In the genomic region with DNA sequence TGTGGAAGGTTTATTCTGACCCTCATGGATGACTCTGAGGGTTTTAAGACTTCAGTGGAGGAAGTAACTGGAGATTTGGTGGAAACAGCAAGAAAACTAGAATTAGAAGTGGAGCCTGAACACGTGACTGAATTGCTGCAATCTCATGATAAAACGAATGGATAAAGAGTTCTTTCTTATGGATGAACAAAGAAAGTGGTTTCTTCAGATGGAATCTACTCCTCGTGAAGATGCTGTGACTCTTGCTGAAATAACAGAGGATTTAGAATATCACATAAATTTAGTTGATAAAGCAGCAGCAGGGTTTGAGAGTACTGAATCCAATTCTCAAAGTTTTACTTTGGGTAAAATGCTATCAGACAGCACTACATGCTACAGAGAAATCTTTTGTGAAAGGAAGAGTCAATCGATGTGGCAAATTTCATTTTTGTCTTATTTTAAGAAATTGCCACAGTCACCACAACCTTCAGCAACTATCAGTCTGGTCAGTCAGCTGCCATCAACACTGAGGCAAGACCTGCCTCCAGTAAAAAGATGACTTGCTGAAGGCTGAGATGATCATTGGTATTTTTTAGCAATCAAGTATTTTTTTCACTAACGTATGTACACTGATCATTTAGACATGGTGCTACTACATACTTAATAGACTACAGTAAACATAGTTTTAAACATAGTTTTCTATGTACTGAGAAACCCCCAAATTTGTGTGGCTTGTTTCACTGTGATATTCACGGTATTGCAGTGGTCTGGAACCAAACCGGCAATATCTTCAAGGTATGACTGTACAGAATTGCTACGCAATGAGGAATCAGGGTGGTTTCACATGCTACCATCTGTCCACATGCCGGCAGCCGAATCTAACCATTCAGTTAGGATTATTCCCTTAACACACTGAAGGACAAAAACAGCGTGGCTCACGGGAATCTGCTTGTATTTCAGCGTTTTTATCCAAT, we compare ENCODE assay signal across 13 cellular contexts.
A peak's percentile ranks its signal among the peaks of the same experiment; 100 is the strongest.
DNase-seq lines count a peak whose midpoint lies in the region; ATAC-seq and TF ChIP-seq lines count a peak whose summit lies in the region.
"Had no signal": no experiment of that assay in that cellular context is flagged by ENCODE, and none has a peak within 500 bp of the region (broad histone marks: within the 10 kb centered on the region; RNA-seq: fewer than 3 reads in every experiment).

No MANE protein-coding gene starts in this region.

- peaks cover 0 to 3% of the 10 kb centered on the region in 2 experiments; a peak in 1 of 5 replicates for H3K9me3 Mint-ChIP-seq in H9

- no peaks in the 10 kb centered on the region for H3K36me3 ChIP-seq in osteoblast (ENCODE audit: insufficient read depth, low read length)
- H3K36me3 ChIP-seq: HAP-1, suprapubic skin had no signal

- no peak overlapping the region for H2AK5ac ChIP-seq in H9 (ENCODE audit: insufficient read length, low read length)

- H4K8ac ChIP-seq in H9 (replicated peaks; ENCODE audit: insufficient read length, low read depth, low read length) = no peak overlapping the region

- H3K4me1 ChIP-seq in osteoblast (ENCODE audit: insufficient read depth, low read length) (peaks cover 18% of the 10 kb centered on the region), H9 (ENCODE audit: insufficient read depth, low read length) (no peaks in the 10 kb centered on the region)
- H3K4me1 ChIP-seq: HAP-1, left ventricle myocardium inferior, parathyroid adenoma, suprapubic skin had no signal

- no peak overlapping the region for H3K4me3 Mint-ChIP-seq in H9

- 0 out of 4 replicates have a peak, but pooled peaks cover 0 to 2% of the 10 kb centered on the region in 2 experiments for H3K4me1 Mint-ChIP-seq in H9

- no peak overlapping the region for H2BK120ac ChIP-seq in H9 (ENCODE audit: low read depth, low read length, poor library complexity, severe bottlenecking)

- H3K27me3 ChIP-seq in osteoblast (ENCODE audit: insufficient read depth, low read length) = no peaks in the 10 kb centered on the region
- H3K27me3 ChIP-seq in H9 (ENCODE audit: insufficient read depth, low read length) = no peaks in the 10 kb centered on the region
- H3K27me3 ChIP-seq: suprapubic skin had no signal

- H2AFZ ChIP-seq in osteoblast (ENCODE audit: low read length) (no peak overlapping the region), H9 (ENCODE audit: low read length) (no peak overlapping the region)
- H2AFZ ChIP-seq: parathyroid adenoma had no signal

- H4K20me1 ChIP-seq in osteoblast (ENCODE audit: insufficient read depth, low read length) (no peaks in the 10 kb centered on the region), H9 (ENCODE audit: control insufficient read depth, insufficient read depth, insufficient read length) (no peaks in the 10 kb centered on the region)

- H3K79me2 ChIP-seq in osteoblast (ENCODE audit: insufficient read depth, low read length) = no peaks in the 10 kb centered on the region
- no peaks in the 10 kb centered on the region for H3K79me2 ChIP-seq in H9 (ENCODE audit: insufficient read depth, low read length)
- H3K79me2 ChIP-seq: parathyroid adenoma had no signal

- no peak overlapping the region for H2BK5ac ChIP-seq in H9 (ENCODE audit: insufficient read length, low read length)

- no CpG with 5 or more reads among the region's 13 CpGs for WGBS in H9 (ENCODE audit: extremely low coverage, insufficient read length, low lambda C conversion rate)

- no peak overlapping the region for H4K5ac ChIP-seq in H9 (ENCODE audit: insufficient read length, low read depth, low read length)

- H3K4me2 ChIP-seq in osteoblast (ENCODE audit: insufficient read depth, low read length) (peak overlapping the region; percentile 4), H9 (ENCODE audit: insufficient read depth, insufficient read length, low read length) (no peak overlapping the region)

- ATAC-seq in GM19023 (IDR thresholded peaks at IDR 0.05; ENCODE audit: unreplicated experiment) (peak; percentile 95), GM21737 (IDR thresholded peaks at IDR 0.05; ENCODE audit: unreplicated experiment) (peak; percentile 83), HG03196 (IDR thresholded peaks at IDR 0.05; ENCODE audit: unreplicated experiment) (peak; percentile 84)

- intact Hi-C loops in head of caudate nucleus (cut with DNase I) = no loop called here

- no peak overlapping the region for H3K18ac ChIP-seq in H9 (ENCODE audit: insufficient read length, low read depth, low read length)

- no peak overlapping the region for H3K4me3 ChIP-seq in osteoblast (ENCODE audit: insufficient read depth, low read length)
- H3K4me3 ChIP-seq: HAP-1, left ventricle myocardium inferior, suprapubic skin had no signal

- no peak overlapping the region for H3K23ac ChIP-seq in H9 (ENCODE audit: insufficient read length, low read depth, low read length)

- H3K27me3 Mint-ChIP-seq in H9 (ENCODE audit: low read depth) = no peaks in the 10 kb centered on the region

- H3K27ac ChIP-seq in osteoblast (ENCODE audit: low read depth, low read length) = peak overlapping the region; percentile 38
- no peak overlapping the region for H3K27ac ChIP-seq in H9 (ENCODE audit: insufficient read length, low read depth, low read length)
- no peak overlapping the region for H3K27ac ChIP-seq in caudate nucleus (ENCODE audit: low read depth, low read length)
- H3K27ac ChIP-seq: left ventricle myocardium inferior, parathyroid adenoma, suprapubic skin had no signal

- H4K91ac ChIP-seq in H9 (ENCODE audit: insufficient read length, low read depth, low read length) = no peak overlapping the region

- DNase-seq in osteoblast (ENCODE audit: insufficient read length, low spot score, missing footprints) (no peak), H9 (no peak), caudate nucleus (lab: John Stamatoyannopoulos, UW) (no peak), head of caudate nucleus (no peak)
- DNase-seq: left ventricle myocardium inferior; stimulated activated CD4-positive, alpha-beta T cell treated with anti-CD3 and anti-CD28 coated beads, Interleukin-4, amount 100 ng/mL, for 4 hours had no signal

- no peaks in the 10 kb centered on the region for H3K23me2 ChIP-seq in H9 (ENCODE audit: insufficient read length, low read depth, low read length, poor library complexity, severe bottlenecking)

- no peak overlapping the region for H2BK15ac ChIP-seq in H9 (ENCODE audit: low read depth, low read length)

- no peak overlapping the region for H2BK20ac ChIP-seq in H9 (ENCODE audit: low read depth, low read length, poor library complexity, severe bottlenecking)

- H3K14ac ChIP-seq in H9 (ENCODE audit: insufficient read depth, low read length) = no peak overlapping the region

- H3K9me3 ChIP-seq in osteoblast (ENCODE audit: low read depth, low read length) = no peaks in the 10 kb centered on the region
- no peaks in the 10 kb centered on the region for H3K9me3 ChIP-seq in H9 (ENCODE audit: control insufficient read depth, low read depth, low read length)
- H3K9me3 ChIP-seq: HAP-1, suprapubic skin had no signal

- H3K27ac Mint-ChIP-seq in H9 = no peak overlapping the region
- H3K27ac Mint-ChIP-seq: activated T-helper 2 cell treated with anti-CD3 and anti-CD28 coated beads, Interferon-gamma antibody, Interleukin-2, Interleukin-4, amounts not matched to agents 10 μg/mL and 5 μg/mL and 100 μg/mL, durations not matched to agents 14 hours and 24 hours and 36 hours had no signal

- no peak overlapping the region for H3K4ac ChIP-seq in H9 (ENCODE audit: low read depth, low read length)

- no peak overlapping the region for H3T11ph ChIP-seq in H9 (ENCODE audit: low read length)

- no peaks in the 10 kb centered on the region for H3K79me1 ChIP-seq in H9 (ENCODE audit: insufficient read depth, low read depth, low read length, poor library complexity, severe bottlenecking)

- TF ChIP-seq CTCF in osteoblast (IDR thresholded peaks at IDR 0.05; ENCODE audit: extremely low read depth, low read depth, low read length) = no peak
- TF ChIP-seq CTCF in H9 (conservative IDR thresholded peaks at IDR 0.05) = no peak

- no peak overlapping the region for H3K56ac ChIP-seq in H9 (ENCODE audit: insufficient read length, low read depth, low read length)

- no peaks in the 10 kb centered on the region; a peak in 2 of 7 replicates for H3K36me3 Mint-ChIP-seq in H9 (ENCODE audit: insufficient read depth in 1 of 3, low read depth in 3 of 3)

- no peak overlapping the region for H2BK12ac ChIP-seq in H9 (ENCODE audit: insufficient read length, low read depth, low read length)

- H3K9ac ChIP-seq in H9 (ENCODE audit: extremely low read depth, insufficient read length, low read length) = no peak overlapping the region
- H3K9ac ChIP-seq: parathyroid adenoma had no signal
